Comparison of ENCODE assay signal across 8 cellular contexts in the genomic region with DNA sequence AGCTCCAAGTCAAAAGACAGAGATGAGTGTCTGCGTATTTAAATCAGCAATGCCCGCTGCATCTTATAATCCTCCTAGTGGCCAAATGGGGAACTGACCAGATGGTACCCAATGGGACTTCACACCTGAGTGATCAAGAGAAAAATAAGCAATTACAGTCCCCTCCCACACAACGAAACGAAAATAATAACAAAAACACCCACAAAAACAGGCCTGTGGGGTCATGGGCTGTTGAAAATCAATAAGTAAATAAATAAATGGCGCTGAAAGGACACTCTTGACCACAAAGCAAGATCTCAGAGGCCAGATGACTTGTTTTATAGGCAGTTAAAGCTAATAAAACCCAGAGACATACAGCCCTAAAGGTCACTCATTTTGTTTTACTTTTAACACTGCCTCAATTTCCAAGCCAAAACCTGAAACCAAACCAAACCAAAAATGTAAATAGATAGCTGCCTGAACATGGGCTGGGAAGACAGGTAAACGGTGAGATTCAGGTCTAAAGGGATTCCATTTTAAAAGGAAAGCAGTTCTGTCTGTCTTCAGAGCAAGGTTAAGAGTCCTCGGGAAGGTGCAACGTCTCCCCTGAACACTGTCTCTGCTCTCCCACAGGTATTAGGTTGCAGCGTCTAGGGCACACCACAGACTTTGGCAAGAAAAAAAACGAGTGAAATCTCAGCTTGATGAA. TPM values are rescaled to one million over a fixed set of nuclear protein-coding genes. Genes with fewer than 3 reads are reported as not detected.
DNase-seq lines count a peak whose midpoint lies in the region; ATAC-seq and TF ChIP-seq lines count a peak whose summit lies in the region.

No MANE protein-coding gene starts in this region.

- H2BK120ac ChIP-seq in mesendoderm (ENCODE audit: low read depth, low read length): no peak overlapping the region

- H3K4me1 ChIP-seq in mesendoderm (ENCODE audit: control insufficient read depth, low read depth, low read length): peaks cover 8% of the 10 kb centered on the region

- no peak overlapping the region for H4K5ac ChIP-seq in mesendoderm (ENCODE audit: low read length)

- H3K4me2 ChIP-seq in mesendoderm (ENCODE audit: low read length): peak overlapping the region; percentile 92

- H3K27ac ChIP-seq in mesendoderm (ENCODE audit: low read depth, low read length): no peak overlapping the region

- H3K27me3 Mint-ChIP-seq in effector memory CD8-positive, alpha-beta T cell: no peaks in the 10 kb centered on the region

- H3K18ac ChIP-seq in mesendoderm (ENCODE audit: low read length): no peak overlapping the region

- CTCF ChIA-PET in AG04449 (lab: Yijun Ruan, JAX): interaction anchor here (0.6 to 7.6 kb wide), 49 partner anchors 9 to 216 kb away, joined by 3 to 295 read pairs (median 4); partner anchors contain the start of genes AP1G1 and IST1

- no peak overlapping the region for H3K23ac ChIP-seq in mesendoderm (ENCODE audit: low read length)

- H4K8ac ChIP-seq in mesendoderm (ENCODE audit: low read depth, low read length): no peak overlapping the region

- no peak overlapping the region for H2AK5ac ChIP-seq in mesendoderm (ENCODE audit: low read length)

- no peak overlapping the region for H2BK15ac ChIP-seq in mesendoderm (replicated peaks; ENCODE audit: low read depth)

- H3K4me3 ChIP-seq in AG04449 (ENCODE audit: low read depth, low read length) (peak overlapping the region; percentile 76), mesendoderm (ENCODE audit: low read length) (peak overlapping the region; percentile 73)

- H3K79me2 ChIP-seq in mesendoderm (ENCODE audit: control insufficient read depth, insufficient read depth, low read length): no peaks in the 10 kb centered on the region

- peaks cover 2% of the 10 kb centered on the region for H3K79me1 ChIP-seq in mesendoderm (ENCODE audit: low read length)

- H3K4ac ChIP-seq in mesendoderm (ENCODE audit: low read depth, low read length): no peak overlapping the region

- no peaks in the 10 kb centered on the region for H3K36me3 ChIP-seq in mesendoderm (ENCODE audit: control insufficient read depth, insufficient read depth, low read length)

- H3K4me3 Mint-ChIP-seq in effector memory CD8-positive, alpha-beta T cell: peak overlapping the region; percentile 88 to 98

- H3K27ac Mint-ChIP-seq in effector memory CD8-positive, alpha-beta T cell: peak overlapping the region; percentile 93 to 97

- H3K27me3 ChIP-seq in mesendoderm (ENCODE audit: insufficient read depth, low read length, poor library complexity): no peaks in the 10 kb centered on the region

- H3K36me3 Mint-ChIP-seq in effector memory CD8-positive, alpha-beta T cell (ENCODE audit: insufficient read depth): peaks cover 36% of the 10 kb centered on the region

- H3K9me3 Mint-ChIP-seq in effector memory CD8-positive, alpha-beta T cell: no peaks in the 10 kb centered on the region

- POLR2A ChIA-PET in AG04449 (lab: Yijun Ruan, JAX): interaction anchor here (0.6 to 2.1 kb wide), 3 partner anchors 13 to 76 kb away, joined by 4 to 11 read pairs (median 5); partner anchors contain the start of gene IST1

- ATAC-seq in GM18520 (IDR thresholded peaks at IDR 0.05; ENCODE audit: unreplicated experiment): peak; percentile 44
- peak; percentile 62 for ATAC-seq in HG03378 (IDR thresholded peaks at IDR 0.05; ENCODE audit: unreplicated experiment)
- peak; percentile 52 for ATAC-seq in effector memory CD8-positive, alpha-beta T cell (replicated peaks)

- peaks cover 36 to 51% of the 10 kb centered on the region in 2 donors for H3K4me1 Mint-ChIP-seq in effector memory CD8-positive, alpha-beta T cell (ENCODE audit: low read depth in 2 of 2)

- peak; percentile 67 for TF ChIP-seq CTCF in AG04449 (IDR thresholded peaks at IDR 0.05; ENCODE audit: insufficient read depth, low read length, missing control alignments)

- DNase-seq in AG04449 (ENCODE audit: low read depth, low spot score): no peak
- DNase-seq in NCI-H82 (lab: John Stamatoyannopoulos, UW): peak; percentile 88
- DNase-seq in activated CD8-positive, alpha-beta memory T cell treated with anti-CD3 and anti-CD28 coated beads for 4 hours (ENCODE audit: low read depth in 2 of 2): peak; percentile 46 to 55
- peak; percentile 87 to 89 (median 89) for DNase-seq in effector memory CD8-positive, alpha-beta T cell
- peak; percentile 83 for DNase-seq in mesendoderm
- peak; percentile 43 to 53 for DNase-seq in stimulated activated CD8-positive, alpha-beta memory T cell treated with anti-CD3 and anti-CD28 coated beads, Interleukin-2, amount 100 ng/mL, for 1 hour (ENCODE audit: low read depth in 2 of 2)

- whole genome bisulfite sequencing in mesendoderm (ENCODE audit: extremely low coverage, insufficient coverage, low lambda C conversion rate): no CpG with 5 or more reads among the region's 10 CpGs

- H2BK5ac ChIP-seq in mesendoderm (ENCODE audit: low read length): peak overlapping the region; percentile 6

- H3K56ac ChIP-seq in mesendoderm (ENCODE audit: low read length): peak overlapping the region; percentile 76

- H3K9ac ChIP-seq in mesendoderm (ENCODE audit: low read length): peak overlapping the region; percentile 80

RNA-seq across cellular contexts. Expression of gene ZNF821, which starts 1.3 kb away (rescaled TPM):
- polyA plus RNA-seq in mesendoderm (2013, experiment 1 of 2): 7.0 TPM
- 7.3 TPM for polyA plus RNA-seq in mesendoderm (2013, experiment 2 of 2)

RNA-seq across cellular contexts. Expression of gene IST1, which starts 12.7 kb away (rescaled TPM):
- 99.3 TPM for polyA plus RNA-seq in mesendoderm (2013, experiment 1 of 2)
- 99.2 TPM for polyA plus RNA-seq in mesendoderm (2013, experiment 2 of 2)

RNA-seq across cellular contexts. Expression of gene ATXN1L, which starts 36.9 kb away (rescaled TPM):
- polyA plus RNA-seq in mesendoderm (2013, experiment 1 of 2): 11.1 TPM
- polyA plus RNA-seq in mesendoderm (2013, experiment 2 of 2): 10.8 TPM
